ENCODE assay signal across 9 cellular contexts in the genomic region with DNA sequence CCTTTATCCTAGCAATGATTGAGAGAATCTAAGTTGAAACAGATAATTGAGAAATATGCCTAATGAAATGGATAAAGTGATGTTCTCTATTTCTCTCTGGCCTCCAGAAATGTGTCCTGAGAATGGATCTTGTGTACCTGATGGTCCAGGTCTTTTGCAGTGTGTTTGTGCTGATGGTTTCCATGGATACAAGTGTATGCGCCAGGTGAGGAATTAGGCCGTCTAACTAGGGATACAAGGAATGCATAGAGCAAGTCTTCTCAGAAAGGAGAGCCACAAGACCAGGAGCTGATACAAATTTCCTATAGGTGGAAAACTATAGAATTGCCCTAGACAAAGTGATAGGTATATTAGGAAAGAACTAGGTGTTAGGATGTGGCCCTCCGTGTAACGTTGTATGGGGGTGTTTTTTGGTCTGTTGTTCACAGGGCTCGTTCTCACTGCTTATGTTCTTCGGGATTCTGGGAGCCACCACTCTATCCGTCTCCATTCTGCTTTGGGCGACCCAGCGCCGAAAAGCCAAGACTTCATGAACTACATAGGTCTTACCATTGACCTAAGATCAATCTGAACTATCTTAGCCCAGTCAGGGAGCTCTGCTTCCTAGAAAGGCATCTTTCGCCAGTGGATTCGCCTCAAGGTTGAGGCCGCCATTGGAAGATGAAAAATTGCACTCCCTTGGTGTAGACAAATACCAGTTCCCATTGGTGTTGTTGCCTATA. TPM values are rescaled to one million over a fixed set of nuclear protein-coding genes. Genes with fewer than 3 reads are reported as not detected.
DNase-seq lines count a peak whose midpoint lies in the region; ATAC-seq and TF ChIP-seq lines count a peak whose summit lies in the region.
"Had no signal": no experiment of that assay in that cellular context is flagged by ENCODE, and none has a peak within 500 bp of the region (broad histone marks: within the 10 kb centered on the region; RNA-seq: fewer than 3 reads in every experiment).

No MANE protein-coding gene starts in this region.

- no peaks in the 10 kb centered on the region for H3K36me3 ChIP-seq in cardiac muscle cell
- no peaks in the 10 kb centered on the region for H3K36me3 ChIP-seq in mesendoderm (ENCODE audit: control insufficient read depth, insufficient read depth, low read length)
- H3K36me3 ChIP-seq in uterus, result no peaks in the 10 kb centered on the region

- no peak overlapping the region for H4K8ac ChIP-seq in mesendoderm (ENCODE audit: low read depth, low read length)

- peak overlapping the region; percentile 75 for H3K56ac ChIP-seq in mesendoderm (ENCODE audit: low read length)

- TF ChIP-seq POLR2A in uterus (IDR thresholded peaks at IDR 0.05), result no peak

- H2AK5ac ChIP-seq in mesendoderm (ENCODE audit: low read length), result no peak overlapping the region

- no peak overlapping the region for H2BK5ac ChIP-seq in mesendoderm (ENCODE audit: low read length)

- H3K27me3 ChIP-seq in cardiac muscle cell, result no peaks in the 10 kb centered on the region
- H3K27me3 ChIP-seq in mesendoderm (ENCODE audit: insufficient read depth, low read length, poor library complexity), result no peaks in the 10 kb centered on the region
- H3K27me3 ChIP-seq in uterus, result no peaks in the 10 kb centered on the region

- no CpG with 5 or more reads among the region's 13 CpGs for WGBS in mesendoderm (ENCODE audit: extremely low coverage, insufficient coverage, low lambda C conversion rate)

- peaks cover 15% of the 10 kb centered on the region for H3K79me2 ChIP-seq in mesendoderm (ENCODE audit: control insufficient read depth, insufficient read depth, low read length)

- no peak overlapping the region for H3K23ac ChIP-seq in mesendoderm (ENCODE audit: low read length)

- no peak overlapping the region for H3K4me2 ChIP-seq in mesendoderm (ENCODE audit: low read length)

- H4K5ac ChIP-seq in mesendoderm (ENCODE audit: low read length), result no peak overlapping the region

- DNase-seq in cardiac muscle cell (ENCODE audit: low read depth in 1 of 2, low spot score in 1 of 2) (no peak), Right ventricle myocardium inferior (ENCODE audit: missing footprints) (no peak), astrocyte of the spinal cord (ENCODE audit: low read depth, low spot score) (no peak), mesendoderm (peak; percentile 55), uterus (no peak), DMS 273 treated with DMSO at 0.1 percent for 48 hours (lab: John Stamatoyannopoulos, UW) (no peak), amygdala (lab: John Stamatoyannopoulos, UW) (no peak)
- no peak for DNase-seq in stimulated activated naive CD4-positive, alpha-beta T cell treated with Interleukin-2 at 50 U/mL for 16 hours (lab: John Stamatoyannopoulos, UW)

- no peak overlapping the region for H3K4ac ChIP-seq in mesendoderm (ENCODE audit: low read depth, low read length)

- peaks cover 6% of the 10 kb centered on the region for H3K4me1 ChIP-seq in cardiac muscle cell (ENCODE audit: low read depth)
- peaks cover 6% of the 10 kb centered on the region for H3K4me1 ChIP-seq in mesendoderm (ENCODE audit: control insufficient read depth, low read depth, low read length)
- peaks cover 0 to 7% of the 10 kb centered on the region in 2 donors for H3K4me1 ChIP-seq in uterus

- intact Hi-C loops in Right ventricle myocardium inferior (cut with DNase I), result no loop called here
- intact Hi-C loops in uterus (cut with DNase I; ENCODE audit: low total_unique reads), result no loop called here

- H3K79me1 ChIP-seq in mesendoderm (ENCODE audit: low read length), result peaks cover 15% of the 10 kb centered on the region

- H3K27ac ChIP-seq in cardiac muscle cell, result no peak overlapping the region
- no peak overlapping the region for H3K27ac ChIP-seq in mesendoderm (ENCODE audit: low read depth, low read length)
- peak overlapping the region; percentile 68 to 69 for H3K27ac ChIP-seq in uterus

- ATAC-seq in Right ventricle myocardium inferior, result no peak

- no peak for TF ChIP-seq CTCF in cardiac muscle cell (IDR thresholded peaks at IDR 0.05; ENCODE audit: low read depth, low read length)
- no peak for TF ChIP-seq CTCF in astrocyte of the spinal cord (IDR thresholded peaks at IDR 0.05; ENCODE audit: low read depth, low read length)
- no peak for TF ChIP-seq CTCF in uterus (IDR thresholded peaks at IDR 0.05)

- H3K9ac ChIP-seq in mesendoderm (ENCODE audit: low read length), result peak overlapping the region; percentile 37

- H3K4me3 ChIP-seq in cardiac muscle cell, result peak overlapping the region; percentile 42
- H3K4me3 ChIP-seq in astrocyte of the spinal cord (ENCODE audit: low read depth, low read length), result peak overlapping the region; percentile 30
- no peak overlapping the region for H3K4me3 ChIP-seq in mesendoderm (ENCODE audit: low read length)
- H3K4me3 ChIP-seq in uterus, result peak overlapping the region; percentile 58

- H2BK120ac ChIP-seq in mesendoderm (ENCODE audit: low read depth, low read length), result no peak overlapping the region

- H3K9me3 ChIP-seq in cardiac muscle cell (ENCODE audit: low read depth), result no peaks in the 10 kb centered on the region
- no peaks in the 10 kb centered on the region for H3K9me3 ChIP-seq in uterus

- H2BK15ac ChIP-seq in mesendoderm (replicated peaks; ENCODE audit: low read depth), result no peak overlapping the region

- in situ Hi-C loops in astrocyte of the spinal cord (cut with HindIII; ENCODE audit: low sequenced_read_pairs), result no loop called here

- H3K18ac ChIP-seq in mesendoderm (ENCODE audit: low read length), result no peak overlapping the region

RNA-seq across cellular contexts. Expression of a gene that starts 0.6 kb away (rescaled TPM):
- total RNA-seq in cardiac muscle cell (31.1 and 51.7 TPM in 2 replicates), Right ventricle myocardium inferior (9.4 TPM), uterus (10 to 100 TPM in 3 of 4 donors, 1 to 10 TPM in 1; 5.9 to 47.2 (median 31.3) TPM)
- 30.1 and 31.0 TPM in 2 replicates for polyA plus RNA-seq in cardiac muscle cell
- 29.5 TPM for polyA plus RNA-seq in mesendoderm (2013, experiment 1 of 2)
- polyA plus RNA-seq in mesendoderm (2013, experiment 2 of 2), result 31.0 TPM

RNA-seq across cellular contexts. Expression of a gene that starts 4.5 kb away (rescaled TPM):
- total RNA-seq in cardiac muscle cell (28.4 and 42.9 TPM in 2 replicates), Right ventricle myocardium inferior (12.3 TPM), uterus (10 to 100 TPM; 20.5 to 69.7 (median 60.5) TPM)
- polyA plus RNA-seq in cardiac muscle cell, result 34.4 and 40.8 TPM in 2 replicates
- polyA plus RNA-seq in mesendoderm (2013, experiment 1 of 2), result 115 TPM
- polyA plus RNA-seq in mesendoderm (2013, experiment 2 of 2), result 113 TPM

RNA-seq across cellular contexts. Expression of a gene that starts 4.7 kb away (rescaled TPM):
- 177 and 183 TPM in 2 replicates for total RNA-seq in cardiac muscle cell
- polyA plus RNA-seq in cardiac muscle cell, result 290 and 372 TPM in 2 replicates
- total RNA-seq in Right ventricle myocardium inferior, result 115 TPM
- polyA plus RNA-seq in mesendoderm (2013, experiment 1 of 2), result 107 TPM
- 101 TPM for polyA plus RNA-seq in mesendoderm (2013, experiment 2 of 2)
- 100 to 1,000 TPM; 105 to 235 (median 144) TPM for total RNA-seq in uterus

RNA-seq across cellular contexts. Expression of a gene that starts 46.3 kb away (rescaled TPM):
- total RNA-seq in cardiac muscle cell (75.1 and 84.7 TPM in 2 replicates), Right ventricle myocardium inferior (10.1 TPM), uterus (1 to 10 TPM in 1 of 4 donors, under 1 TPM in 2, not detected in 1; 0.35 to 2.1 (median 0.88) TPM)
- polyA plus RNA-seq in cardiac muscle cell, result 111 and 139 TPM in 2 replicates
- 1.3 TPM for polyA plus RNA-seq in mesendoderm (2013, experiment 1 of 2)
- 1.1 TPM for polyA plus RNA-seq in mesendoderm (2013, experiment 2 of 2)

RNA-seq across cellular contexts. Expression of a gene that starts 58.7 kb away (rescaled TPM):
- total RNA-seq in cardiac muscle cell (3.6 and 14.1 TPM in 2 replicates), Right ventricle myocardium inferior (1.9 TPM), uterus (1 to 10 TPM in 2 of 4 donors, under 1 TPM in 1, not detected in 1; 0.77 to 3.9 (median 1.5) TPM)
- polyA plus RNA-seq in cardiac muscle cell, result 4.4 and 7.5 TPM in 2 replicates
- 0.03 TPM for polyA plus RNA-seq in mesendoderm (2013, experiment 1 of 2)
- polyA plus RNA-seq in mesendoderm (2013, experiment 2 of 2), result 0.06 TPM
- total RNA-seq: SK-MEL-5 had no signal

Comparison
In these comparisons a context has a peak if more than half of its experiments do, and no peak if none do; other contexts are left out.
1. H3K27ac ChIP-seq: peak in uterus (2 of 2); none in cardiac muscle cell (single experiment) and mesendoderm (single experiment).